ENCODE assay signal across 17 cellular contexts in the genomic region with DNA sequence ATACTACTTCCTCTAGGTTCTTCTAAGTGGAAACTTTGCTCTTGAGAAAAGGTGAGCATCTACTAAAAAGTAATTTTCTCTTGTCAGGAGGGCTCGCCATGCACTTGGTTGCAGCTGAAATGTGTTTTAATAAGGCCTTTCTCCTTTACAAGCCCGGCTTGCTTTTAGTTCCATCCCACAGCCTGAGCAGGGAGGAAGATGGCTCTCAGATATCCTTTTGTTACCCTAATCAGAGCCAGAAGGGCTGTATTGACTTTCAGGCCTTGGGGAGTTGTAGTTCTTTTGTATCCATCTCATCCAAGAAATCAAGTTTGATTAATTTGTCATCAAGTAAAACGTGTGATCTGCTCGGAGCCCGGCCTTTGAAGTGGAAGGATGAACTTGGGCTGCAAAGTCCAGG. TPM values are rescaled to one million over a fixed set of nuclear protein-coding genes. Genes with fewer than 3 reads are reported as not detected.
DNase-seq lines count a peak whose midpoint lies in the region; ATAC-seq and TF ChIP-seq lines count a peak whose summit lies in the region.
"Had no signal": no experiment of that assay in that cellular context is flagged by ENCODE, and none has a peak within 500 bp of the region (broad histone marks: within the 10 kb centered on the region; RNA-seq: fewer than 3 reads in every experiment).

No MANE protein-coding gene starts in this region.

- H3K36me3 Mint-ChIP-seq in H9 (ENCODE audit: insufficient read depth in 1 of 3, low read depth in 3 of 3) (no peaks in the 10 kb centered on the region; a peak in 1 of 7 replicates), chondrocyte (ENCODE audit: low read depth) (peaks cover 2% of the 10 kb centered on the region), osteocyte (ENCODE audit: unreplicated experiment) (no peaks in the 10 kb centered on the region)

- no peaks in the 10 kb centered on the region for H4K20me1 ChIP-seq in H9 (ENCODE audit: control insufficient read depth, insufficient read depth, insufficient read length)

- no peaks in the 10 kb centered on the region for H3K27me3 Mint-ChIP-seq in H9 (ENCODE audit: low read depth)
- no peaks in the 10 kb centered on the region for H3K27me3 Mint-ChIP-seq in chondrocyte (ENCODE audit: low read depth)
- H3K27me3 Mint-ChIP-seq in osteocyte (ENCODE audit: unreplicated experiment) = no peaks in the 10 kb centered on the region

- H2AFZ ChIP-seq in H9 (ENCODE audit: low read length) = peak overlapping the region; percentile 0

- H3K4me1 Mint-ChIP-seq in H9 (peaks cover 13 to 27% of the 10 kb centered on the region in 2 experiments), chondrocyte (ENCODE audit: low read depth) (peaks cover 44% of the 10 kb centered on the region), osteocyte (ENCODE audit: unreplicated experiment) (peaks cover 20% of the 10 kb centered on the region)

- DNase-seq in H9 (no peak), chondrocyte (ENCODE audit: low spot score) (no peak), iPS-NIHi11 (ENCODE audit: low spot score) (peak; percentile 25), ecto neural progenitor cell (ENCODE audit: low spot score) (no peak), osteocyte (ENCODE audit: extremely low spot score, unreplicated experiment) (no peak), DMS79 (lab: John Stamatoyannopoulos, UW) (no peak), mucosa of descending colon (no peak)
- DNase-seq: Caco-2, NCI-H146, NCI-H2107, SHP77 treated with DMSO at 0.1 percent for 48 hours had no signal

- H3K4me3 Mint-ChIP-seq in H9 = no peak overlapping the region
- no peak overlapping the region for H3K4me3 Mint-ChIP-seq in chondrocyte (ENCODE audit: unreplicated experiment)
- no peak overlapping the region for H3K4me3 Mint-ChIP-seq in osteocyte (ENCODE audit: unreplicated experiment)

- H3K14ac ChIP-seq in H9 (ENCODE audit: insufficient read depth, low read length) = no peak overlapping the region

- no peaks in the 10 kb centered on the region for H3K36me3 ChIP-seq in rectal smooth muscle tissue (ENCODE audit: control insufficient read depth, insufficient read depth, low read length)
- no peaks in the 10 kb centered on the region for H3K36me3 ChIP-seq in mucosa of descending colon (ENCODE audit: low read depth)

- no peak overlapping the region for H2BK5ac ChIP-seq in H9 (ENCODE audit: insufficient read length, low read length)

- H4K5ac ChIP-seq in H9 (ENCODE audit: insufficient read length, low read depth, low read length) = no peak overlapping the region

- H2BK15ac ChIP-seq in H9 (ENCODE audit: low read depth, low read length) = no peak overlapping the region

- no peak overlapping the region for H3K4me2 ChIP-seq in H9 (ENCODE audit: insufficient read depth, insufficient read length, low read length)
- H3K4me2 ChIP-seq: A549 had no signal

- H3K56ac ChIP-seq in H9 (ENCODE audit: insufficient read length, low read depth, low read length) = no peak overlapping the region

- H3K4me1 ChIP-seq in H9 (ENCODE audit: insufficient read depth, low read length) = peaks cover 10% of the 10 kb centered on the region; the same call in 1 of the 2 replicates
- H3K4me1 ChIP-seq in rectal smooth muscle tissue (ENCODE audit: control insufficient read depth, insufficient read depth, low read length) = peaks cover 5% of the 10 kb centered on the region
- H3K4me1 ChIP-seq in mucosa of descending colon (ENCODE audit: low read depth) = no peaks in the 10 kb centered on the region
- H3K4me1 ChIP-seq: A549, Caco-2 had no signal

- H3K27me3 ChIP-seq in H9 (ENCODE audit: insufficient read depth, low read length) (no peaks in the 10 kb centered on the region), rectal smooth muscle tissue (ENCODE audit: control insufficient read depth, insufficient read depth, low read length) (no peaks in the 10 kb centered on the region)

- no CpG with 5 or more reads among the region's 5 CpGs for WGBS in H9 (ENCODE audit: extremely low coverage, insufficient read length, low lambda C conversion rate)

- no peak overlapping the region for H3K23ac ChIP-seq in H9 (ENCODE audit: insufficient read length, low read depth, low read length)

- H3K9me3 ChIP-seq in H9 (ENCODE audit: control insufficient read depth, low read depth, low read length) (no peaks in the 10 kb centered on the region), mucosa of descending colon (no peaks in the 10 kb centered on the region)
- H3K9me3 ChIP-seq: A549, Caco-2 had no signal

- no peak overlapping the region for H2BK12ac ChIP-seq in H9 (ENCODE audit: insufficient read length, low read depth, low read length)

- no peaks in the 10 kb centered on the region for H3K79me2 ChIP-seq in H9 (ENCODE audit: insufficient read depth, low read length)

- no peak overlapping the region for H3T11ph ChIP-seq in H9 (ENCODE audit: low read length)

- peaks cover 0 to 9% of the 10 kb centered on the region in 2 experiments; a peak in 1 of 5 replicates for H3K9me3 Mint-ChIP-seq in H9
- peaks cover 7% of the 10 kb centered on the region for H3K9me3 Mint-ChIP-seq in chondrocyte (ENCODE audit: low read depth)
- no peaks in the 10 kb centered on the region for H3K9me3 Mint-ChIP-seq in osteocyte (ENCODE audit: unreplicated experiment)

- no peak for ATAC-seq in mucosa of descending colon
- ATAC-seq: A549, HCT116, K562 had no signal

- TF ChIP-seq CTCF in H9 (conservative IDR thresholded peaks at IDR 0.05) (no peak), chondrocyte (IDR thresholded peaks at IDR 0.05) (no peak), osteocyte (IDR thresholded peaks at IDR 0.05) (no peak), mucosa of descending colon (IDR thresholded peaks at IDR 0.05) (no peak)

- no peaks in the 10 kb centered on the region for H3K23me2 ChIP-seq in H9 (ENCODE audit: insufficient read length, low read depth, low read length, poor library complexity, severe bottlenecking)

- H3K27ac ChIP-seq in H9 (ENCODE audit: insufficient read length, low read depth, low read length) = no peak overlapping the region
- peak overlapping the region; percentile 14 for H3K27ac ChIP-seq in rectal smooth muscle tissue (ENCODE audit: low read depth, low read length)
- H3K27ac ChIP-seq: A549, C4-2B, HL-60 had no signal

- H3K4ac ChIP-seq in H9 (ENCODE audit: low read depth, low read length) = no peak overlapping the region

- no peak overlapping the region for H2BK20ac ChIP-seq in H9 (ENCODE audit: low read depth, low read length, poor library complexity, severe bottlenecking)

- H3K4me3 ChIP-seq in rectal smooth muscle tissue (ENCODE audit: low read length) (no peak overlapping the region), mucosa of descending colon (no peak overlapping the region)
- H3K4me3 ChIP-seq: A549, K562 had no signal

- peak overlapping the region in 1 of 3 experiments; percentile 65; a peak in 3 of 7 replicates for H3K27ac Mint-ChIP-seq in H9
- peak overlapping the region; percentile 72 for H3K27ac Mint-ChIP-seq in chondrocyte (ENCODE audit: unreplicated experiment)
- H3K27ac Mint-ChIP-seq in osteocyte (ENCODE audit: unreplicated experiment) = no peak overlapping the region

- H4K8ac ChIP-seq in H9 (replicated peaks; ENCODE audit: insufficient read length, low read depth, low read length) = no peak overlapping the region

- intact Hi-C loops in mucosa of descending colon (cut with DNase I, micrococcal nuclease) = no loop called here

- H2BK120ac ChIP-seq in H9 (ENCODE audit: low read depth, low read length, poor library complexity, severe bottlenecking) = no peak overlapping the region

- H3K79me1 ChIP-seq in H9 (ENCODE audit: insufficient read depth, low read depth, low read length, poor library complexity, severe bottlenecking) = no peaks in the 10 kb centered on the region

- H2AK5ac ChIP-seq in H9 (ENCODE audit: insufficient read length, low read length) = no peak overlapping the region

- no peak overlapping the region for H3K9ac ChIP-seq in H9 (ENCODE audit: extremely low read depth, insufficient read length, low read length)
- no peak overlapping the region for H3K9ac ChIP-seq in rectal smooth muscle tissue (ENCODE audit: low read length)

- H4K91ac ChIP-seq in H9 (ENCODE audit: insufficient read length, low read depth, low read length) = no peak overlapping the region

- no peak overlapping the region for H3K18ac ChIP-seq in H9 (ENCODE audit: insufficient read length, low read depth, low read length)

RNA-seq across cellular contexts. Expression of a gene that starts 52.9 kb away (rescaled TPM):
- total RNA-seq in H9 (2021) (12.9 and 13.1 TPM in 2 replicates), chondrocyte (10.6 to 12.4 TPM (median 11.8 TPM) in 3 replicates), osteocyte (7.7 TPM in 2 replicates), mucosa of descending colon (10 to 100 TPM; 40.6 to 57.1 (median 48.4) TPM)
